In the genomic region with DNA sequence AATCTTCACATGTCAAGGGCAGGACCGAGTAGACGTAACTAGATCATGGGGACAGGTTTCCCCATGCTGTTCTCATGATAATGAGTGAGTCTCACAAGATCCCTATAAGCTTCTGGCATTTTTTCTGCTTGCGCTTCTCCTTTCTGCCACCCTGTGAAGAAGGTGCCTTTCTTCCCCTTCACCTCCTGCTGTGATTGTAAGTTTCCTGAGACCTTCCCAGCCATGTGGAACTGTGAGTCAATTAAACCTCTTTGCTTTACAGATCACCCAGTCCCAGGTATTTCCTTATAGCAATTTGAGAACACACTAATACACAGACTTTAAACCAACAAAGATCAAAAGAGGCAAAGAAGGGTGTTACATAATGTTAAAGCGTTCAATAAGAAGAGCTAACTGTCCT, we compare ENCODE assay signal across 17 cellular contexts.
A peak's percentile ranks its signal among the peaks of the same experiment; 100 is the strongest.
DNase-seq lines count a peak whose midpoint lies in the region; FAIRE-seq and TF ChIP-seq lines count a peak whose summit lies in the region.
"Had no signal": no experiment of that assay in that cellular context is flagged by ENCODE, and none has a peak within 500 bp of the region (broad histone marks: within the 10 kb centered on the region; RNA-seq: fewer than 3 reads in every experiment).

No MANE protein-coding gene starts in this region.

- FAIRE-seq in GM12892 (lab: Jason Lieb, UNC), result peak; percentile 38
- FAIRE-seq: A549, D721Med, G401.6, GM12878, GM19239 had no signal

- H3K36me3 ChIP-seq in adipocyte (ENCODE audit: control insufficient read depth, insufficient read depth, low read length, severe bottlenecking), result no peaks in the 10 kb centered on the region
- H3K36me3 ChIP-seq: BLaER1 treated with 17β-estradiol and CSF1 and Interleukin-3, amounts not matched to agents 10 nM and 100 nM had no signal

- peaks cover 23% of the 10 kb centered on the region for H3K9me3 ChIP-seq in adipocyte (ENCODE audit: control insufficient read depth, low read length)
- H3K9me3 ChIP-seq: Caco-2 had no signal

- peak overlapping the region; percentile 12 for H3K4me3 ChIP-seq in adipocyte (ENCODE audit: low read length)
- H3K4me3 ChIP-seq: A549; BLaER1 treated with 17β-estradiol and CSF1 and Interleukin-3, amounts not matched to agents 10 nM and 100 nM; GM12878 had no signal

- DNase-seq in GM12892 (ENCODE audit: insufficient read length) (no peak), adipocyte (ENCODE audit: low read depth) (no peak), kidney tubule cell (ENCODE audit: low spot score) (peak; percentile 53), NCI-H1436 treated with DMSO at 0.1 percent for 48 hours (lab: John Stamatoyannopoulos, UW) (no peak), GF-D8 (lab: John Stamatoyannopoulos, UW) (no peak)
- DNase-seq: AML-193; Caco-2; Calu3; CD4-positive, alpha-beta T cell; CD8-positive, alpha-beta T cell; DMS79 treated with DMSO at 0.1 percent for 48 hours had no signal

- H3K4me1 ChIP-seq in adipocyte (ENCODE audit: control insufficient read depth, insufficient read depth, low read length), result peaks cover 26% of the 10 kb centered on the region
- H3K4me1 ChIP-seq: A549, Caco-2 had no signal

- no peak for TF ChIP-seq POLR2A in GM12892 (IDR thresholded peaks at IDR 0.05; ENCODE audit: low read depth, low read length)

- no peak overlapping the region for H3K9ac ChIP-seq in adipocyte (ENCODE audit: low read length)
- H3K9ac ChIP-seq: BLaER1 treated with 17β-estradiol and CSF1 and Interleukin-3, amounts not matched to agents 10 nM and 100 nM had no signal

- H3K27me3 ChIP-seq in adipocyte (replicated peaks; ENCODE audit: control insufficient read depth, insufficient read depth, low read length), result no peaks in the 10 kb centered on the region
- H3K27me3 ChIP-seq: BLaER1 treated with 17β-estradiol and CSF1 and Interleukin-3, amounts not matched to agents 10 nM and 100 nM had no signal
